8 cellular contexts compared by ENCODE assay signal in genomic region chr15:34209421-34210282, GRCh38. TPM values are rescaled to one million over a fixed set of nuclear protein-coding genes. Genes with fewer than 3 reads are reported as not detected.
DNase-seq lines count a peak whose midpoint lies in the region; FAIRE-seq and TF ChIP-seq lines count a peak whose summit lies in the region.

Gene KATNBL1, minus strand, starts transcription at chr15:34210096. Its CDS starts 46,420 bp downstream, at chr15:34163676.

- H3K79me2 ChIP-seq in Loucy (ENCODE audit: insufficient read depth, low read length) (peaks cover 49% of the 10 kb centered on the region), neural cell (replicated peaks; ENCODE audit: insufficient read depth, low read length) (peaks cover 36% of the 10 kb centered on the region)

- H3K9ac ChIP-seq in Loucy (ENCODE audit: low read depth, low read length, poor library complexity, severe bottlenecking) (peak within 1 kb of the TSS; percentile 94), neural cell (ENCODE audit: low read length) (peak within 1 kb of the TSS; percentile 83)

- TF ChIP-seq CTCF in Loucy (conservative IDR thresholded peaks at IDR 0.05; ENCODE audit: low read length) (peak; percentile 75), neural cell (IDR thresholded peaks at IDR 0.05; ENCODE audit: poor library complexity, severe bottlenecking) (peak; percentile 97), stomach (IDR thresholded peaks at IDR 0.05) (peak in 6 of 7 experiments; percentile 61 to 97 (median 92))

- H3K4me2 ChIP-seq in Loucy (ENCODE audit: low read depth, low read length, poor library complexity, severe bottlenecking) (peak within 1 kb of the TSS; percentile 98), neural cell (ENCODE audit: low read length) (peak within 1 kb of the TSS; percentile 38)

- peak within 1 kb of the TSS; percentile 62 for H3K4me3 ChIP-seq in H7 (ENCODE audit: insufficient read depth, low read depth, low read length)
- H3K4me3 ChIP-seq in Loucy (ENCODE audit: low read length, poor library complexity, severe bottlenecking) = peak within 1 kb of the TSS; percentile 84
- H3K4me3 ChIP-seq in neural cell (ENCODE audit: low read length) = peak within 1 kb of the TSS; percentile 75
- H3K4me3 ChIP-seq in stomach = peak within 1 kb of the TSS; percentile 57 to 72 (median 65)

- H3K9me2 ChIP-seq in Loucy (replicated peaks; ENCODE audit: low read depth, low read length) (no peaks in the 10 kb centered on the region), neural cell (ENCODE audit: insufficient read depth, low read length) (no peaks in the 10 kb centered on the region)

- H2AFZ ChIP-seq in Loucy (ENCODE audit: low read length) = peak within 1 kb of the TSS; percentile 89
- peak within 1 kb of the TSS; percentile 53 for H2AFZ ChIP-seq in neural cell (ENCODE audit: low read depth, low read length)

- H3K27me3 ChIP-seq in H7 (ENCODE audit: control insufficient read depth, insufficient read depth, low read length) (no peaks in the 10 kb centered on the region), Loucy (ENCODE audit: insufficient read depth, low read length, poor library complexity, severe bottlenecking) (no peaks in the 10 kb centered on the region), neural cell (ENCODE audit: insufficient read depth, low read depth, low read length) (no peaks in the 10 kb centered on the region), stomach (no peaks in the 10 kb centered on the region)

- H3K36me3 ChIP-seq in H7 (replicated peaks; ENCODE audit: control insufficient read depth, insufficient read depth, low read length) = no peaks in the 10 kb centered on the region; the same call in 1 of the 2 replicates
- no peaks in the 10 kb centered on the region for H3K36me3 ChIP-seq in Loucy (ENCODE audit: insufficient read depth, low read length)
- no peaks in the 10 kb centered on the region for H3K36me3 ChIP-seq in neural cell (ENCODE audit: insufficient read depth, low read length)
- H3K36me3 ChIP-seq in stomach = peaks cover 0 to 16% (median 5%) of the 10 kb centered on the region in 4 donors

- peaks cover 23% of the 10 kb centered on the region for H3K4me1 ChIP-seq in Loucy (ENCODE audit: insufficient read depth, low read length, poor library complexity, severe bottlenecking)
- H3K4me1 ChIP-seq in stomach = peaks cover 6 to 24% (median 15%) of the 10 kb centered on the region in 4 donors

- intact Hi-C loops in stomach (cut with DNase I; ENCODE audit: low total_unique reads) = loop anchor here (2.0 to 5.0 kb wide), 2 partner anchors 107 to 149 kb away; partner anchors contain the start of genes EMC7 and PGBD4

- peak; percentile 87 for TF ChIP-seq RAD21 in neural cell (conservative IDR thresholded peaks at IDR 0.05)

- H3K27ac ChIP-seq in neural cell (ENCODE audit: low read length) (peak within 1 kb of the TSS; percentile 51), stomach (peak within 1 kb of the TSS; percentile 85 to 96 (median 93))

- H3F3A ChIP-seq in Loucy (ENCODE audit: low read depth) = no peaks in the 10 kb centered on the region
- H3F3A ChIP-seq in neural cell (ENCODE audit: insufficient read depth, low read length, poor library complexity, severe bottlenecking) = no peaks in the 10 kb centered on the region

- TF ChIP-seq EP300 in neural cell (conservative IDR thresholded peaks at IDR 0.05; ENCODE audit: poor library complexity, severe bottlenecking) (no peak), stomach (IDR thresholded peaks at IDR 0.05) (no peak)

- peaks cover 16% of the 10 kb centered on the region for H4K20me1 ChIP-seq in Loucy (ENCODE audit: insufficient read depth, low read length, poor library complexity, severe bottlenecking)
- no peaks in the 10 kb centered on the region for H4K20me1 ChIP-seq in neural cell (ENCODE audit: insufficient read depth)

- DNase-seq in H7 = peak; percentile 96
- peak; percentile 95 for DNase-seq in activated T-helper 9 cell treated with anti-CD3 and anti-CD28 coated beads, Interleukin-2, amount 50 U/mL, for 16 hours (ENCODE audit: low read depth)
- peak; percentile 81 for DNase-seq in fibroblast of the conjunctiva (ENCODE audit: low read depth)
- DNase-seq in stomach = peak; percentile 97

- FAIRE-seq in G401.6 (lab: Jason Lieb, UNC) = peak; percentile 82

- no peaks in the 10 kb centered on the region for H3K9me3 ChIP-seq in Loucy (ENCODE audit: insufficient read depth, low read depth, low read length)
- no peaks in the 10 kb centered on the region for H3K9me3 ChIP-seq in neural cell (ENCODE audit: low read length)
- no peaks in the 10 kb centered on the region for H3K9me3 ChIP-seq in stomach

- peak; percentile 88 for TF ChIP-seq POLR2A in Raji (IDR thresholded peaks at IDR 0.05; ENCODE audit: insufficient read depth, low read depth, low read length)
- peak in 1 of 4 donors; percentile 24 for TF ChIP-seq POLR2A in stomach (IDR thresholded peaks at IDR 0.05)

- WGBS in stomach, 5 donors = 0 to 1% (median 1%) methylated on average over 20 to 81 of the region's 81 CpGs

TF ChIP-seq in neural cell, 6 proteins besides CTCF, POLR2A, EP300 and RAD21:
- TF ChIP-seq POLR2AphosphoS5 (IDR thresholded peaks at IDR 0.05) (peak; percentile 60), MXI1 (conservative IDR thresholded peaks at IDR 0.05; ENCODE audit: poor library complexity, severe bottlenecking) (peak; percentile 83), REST (IDR thresholded peaks at IDR 0.05; ENCODE audit: borderline replicate concordance) (peak; percentile 32), TAF1 (IDR thresholded peaks at IDR 0.05; ENCODE audit: low read depth) (peak; percentile 77), SMC3 (conservative IDR thresholded peaks at IDR 0.05; ENCODE audit: poor library complexity) (peak; percentile 95), EZH2 (IDR thresholded peaks at IDR 0.05; ENCODE audit: borderline replicate concordance, insufficient read depth, low read length, poor library complexity, severe bottlenecking) (no peak)
TF ChIP-seq in neural cell: peak in this region for 5.

RNA-seq across cellular contexts. Expression of gene KATNBL1, which starts in this region (rescaled TPM):
- 44.6 and 53.3 TPM in 2 replicates for total RNA-seq in H7 (2014; rRNA removed; shearing (Covaris generic))
- polyA plus RNA-seq in neural cell (140 and 158 TPM in 2 replicates), stomach (10 to 100 TPM; 19.4 to 19.7 (median 19.5) TPM)
- 127 and 139 TPM in 2 replicates for polyA minus RNA-seq in neural cell
- total RNA-seq in stomach = 100 to 1,000 TPM in 1 of 5 donors, 10 to 100 TPM in 4; 53.0 to 105 (median 84.9) TPM

Comparison
In these comparisons a context has a peak if more than half of its experiments do, and no peak if none do; other contexts are left out.
1. Peak in every context shown above with its lines: DNase-seq, H3K4me3 ChIP-seq and H3K27ac ChIP-seq.